ENCODE assay signal across 8 cellular contexts in the genomic region with DNA sequence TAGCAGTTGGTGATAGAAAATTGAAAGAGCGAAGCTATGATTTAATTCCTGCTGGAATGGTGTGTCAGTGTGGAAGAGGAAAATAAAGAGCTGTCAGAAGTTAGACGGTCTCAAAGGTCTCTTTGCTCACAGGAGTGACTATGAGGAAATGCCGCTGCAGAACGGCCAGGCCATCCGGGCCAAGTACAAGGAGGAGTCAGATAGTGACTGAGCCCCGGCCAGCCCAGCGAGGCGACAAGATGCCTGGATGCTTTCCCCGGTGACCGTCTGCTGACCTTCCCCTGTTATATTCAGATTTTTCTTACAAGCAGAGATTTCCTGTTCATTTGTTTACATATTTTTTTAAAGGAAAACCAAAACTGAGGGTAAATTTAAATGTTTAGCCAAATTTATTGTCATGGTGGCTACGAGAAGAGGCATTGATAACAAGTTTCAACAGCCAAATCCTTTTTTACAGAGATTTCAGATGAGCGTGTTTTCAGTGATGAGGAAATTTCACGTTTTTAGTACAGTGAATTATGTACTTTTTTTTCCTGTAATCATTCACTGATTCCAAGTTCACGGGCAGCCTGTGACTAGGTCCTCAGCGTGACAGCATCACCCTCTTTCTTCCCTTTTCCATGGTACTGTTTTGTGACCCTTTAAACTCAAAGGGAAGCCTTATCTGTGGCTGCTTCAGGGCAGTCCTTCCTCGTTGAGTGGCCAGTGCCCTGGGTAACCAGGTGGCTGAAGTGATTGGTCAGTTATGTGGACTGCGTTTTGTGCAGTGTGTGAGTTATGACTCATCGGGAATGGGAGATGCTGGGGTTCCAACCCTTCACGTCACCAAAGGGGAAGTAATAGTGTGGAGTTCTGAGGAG. TPM values are rescaled to one million over a fixed set of nuclear protein-coding genes. Genes with fewer than 3 reads are reported as not detected.
DNase-seq lines count a peak whose midpoint lies in the region; ATAC-seq and FAIRE-seq lines count a peak whose summit lies in the region.

No MANE protein-coding gene starts in this region.

- peak; percentile 89 for ATAC-seq in aorta (ENCODE audit: low FRiP score)
- no peak for ATAC-seq in HG02973 (IDR thresholded peaks at IDR 0.05; ENCODE audit: unreplicated experiment)

- H3K27me3 ChIP-seq in aorta (ENCODE audit: control insufficient read depth in 1 of 2, insufficient read depth in 2 of 2, low read length in 1 of 2), result no peaks in the 10 kb centered on the region

- intact Hi-C loops in aorta (cut with DNase I), result no loop called here

- DNase-seq in AG08395 (ENCODE audit: low spot score) (peak; percentile 82), OCI-M2 (lab: John Stamatoyannopoulos, UW; ENCODE audit: unreplicated experiment) (peak; percentile 71), dermis microvascular lymphatic vessel endothelial cell (ENCODE audit: low read depth in 2 of 2) (peak; percentile 56 to 93), aorta (peak; percentile 80 to 90), frontal cortex (ENCODE audit: low spot score in 2 of 2) (no peak), foreskin melanocyte (no peak)

- H3K27ac ChIP-seq in mesodermal cell (ENCODE audit: low read depth, low read length, severe bottlenecking) (peak overlapping the region; percentile 57), aorta (ENCODE audit: low read depth in 1 of 2, low read length in 2 of 2) (peak overlapping the region in 1 of 2 donors; percentile 16)

- FAIRE-seq in frontal cortex (lab: Jason Lieb, UNC), result no peak

- peaks cover 71% of the 10 kb centered on the region for H3K36me3 ChIP-seq in mesodermal cell (ENCODE audit: control insufficient read depth, insufficient read depth, low read length)
- no peaks in the 10 kb centered on the region for H3K36me3 ChIP-seq in aorta (ENCODE audit: control insufficient read depth in 1 of 2, insufficient read depth in 2 of 2, low read length in 1 of 2)

- peaks cover 11% of the 10 kb centered on the region for H3K4me1 ChIP-seq in mesodermal cell (ENCODE audit: control insufficient read depth, insufficient read depth, low read length, poor library complexity, severe bottlenecking)
- no peaks in the 10 kb centered on the region for H3K4me1 ChIP-seq in aorta (ENCODE audit: control insufficient read depth in 1 of 2, insufficient read depth in 2 of 2, low read length in 2 of 2)

- 86 to 90% methylated on average over 11 to 16 of the region's 19 CpGs for WGBS in mesodermal cell (ENCODE audit: insufficient coverage in 2 of 2), 2 experiments
- WGBS in aorta, 2 donors, result 22 to 26% methylated on average over 19 of the region's 19 CpGs

- no peak overlapping the region for H3K4me3 ChIP-seq in mesodermal cell (ENCODE audit: extremely low read depth, insufficient read depth, low read length, poor library complexity, severe bottlenecking)
- no peak overlapping the region for H3K4me3 ChIP-seq in aorta (ENCODE audit: low read length in 2 of 2)

- H3K9me3 ChIP-seq in mesodermal cell (ENCODE audit: control insufficient read depth, low read length) (no peaks in the 10 kb centered on the region), aorta (ENCODE audit: control insufficient read depth, low read length) (no peaks in the 10 kb centered on the region)

RNA-seq across cellular contexts. Expression of a gene that starts 12.6 kb away (rescaled TPM):
- total RNA-seq in dermis microvascular lymphatic vessel endothelial cell, result 61.7 and 81.1 TPM in 2 replicates
- polyA plus RNA-seq in mesodermal cell (2013, experiment 1 of 2), result 238 TPM
- 257 TPM for polyA plus RNA-seq in mesodermal cell (2013, experiment 2 of 2)
- total RNA-seq in aorta, result 10 to 100 TPM; 78.6 to 87.6 TPM
- polyA plus RNA-seq in aorta, result 100 to 1,000 TPM in 1 of 2 donors, 10 to 100 TPM in 1; 92.9 to 211 TPM
- 62.8 TPM for total RNA-seq in frontal cortex

RNA-seq across cellular contexts. Expression of a gene that starts 17.9 kb away (rescaled TPM):
- total RNA-seq in dermis microvascular lymphatic vessel endothelial cell (0.51 and 0.76 TPM in 2 replicates), aorta (1 to 10 TPM; 3.9 to 4.7 TPM), frontal cortex (2.0 TPM)
- 1.5 TPM for polyA plus RNA-seq in mesodermal cell (2013, experiment 1 of 2)
- polyA plus RNA-seq in mesodermal cell (2013, experiment 2 of 2), result 1.0 TPM
- 1 to 10 TPM in 1 of 2 donors, under 1 TPM in 1; 0.64 to 1.0 TPM for polyA plus RNA-seq in aorta

Comparison
In these comparisons a context has a peak if more than half of its experiments do, and no peak if none do; other contexts are left out.
1. DNase-seq: peak in AG08395 (single experiment), OCI-M2 (single experiment), dermis microvascular lymphatic vessel endothelial cell (2 of 2) and aorta (2 of 2); none in frontal cortex (0 of 2) and foreskin melanocyte (single experiment).